ENCODE assay signal across 22 cellular contexts in genomic region chr3:51944541-51945021, GRCh38. TPM values are rescaled to one million over a fixed set of nuclear protein-coding genes. Genes with fewer than 3 reads are reported as not detected.
"Had no signal": no experiment of that assay in that cellular context is flagged by ENCODE, and none has a peak within 500 bp of the region (broad histone marks: within the 10 kb centered on the region; RNA-seq: fewer than 3 reads in every experiment).

No MANE protein-coding gene starts in this region.

- DNase-seq: activated CD4-positive, alpha-beta memory T cell treated with anti-CD3 and anti-CD28 coated beads for 36 hours; activated CD4-positive, alpha-beta T cell treated with anti-CD3 and anti-CD28 coated beads for 1 hour; activated gamma-delta T cell treated with Interleukin-2 at 50 U/mL for 16 hours; activated naive CD8-positive, alpha-beta T cell treated with anti-CD3 and anti-CD28 coated beads for 36 hours; activated T-cell treated with anti-CD3 and anti-CD28 coated beads, Interleukin-2, amount 50 U/mL, for 48 hours; anterior cingulate cortex; cerebellar nuclear complex; dermis blood vessel endothelial cell; endodermal cell; gastrocnemius medialis; left colon; small intestine; stimulated activated CD4-positive, alpha-beta T cell treated with anti-CD3 and anti-CD28 coated beads, Interleukin-4, amount 100 ng/mL, for 4 hours; stimulated activated CD8-positive, alpha-beta memory T cell treated with anti-CD3 and anti-CD28 coated beads, Interleukin-4, amount 100 ng/mL, for 48 hours; stimulated activated naive CD8-positive, alpha-beta T cell treated with anti-CD3 and anti-CD28 coated beads, Interleukin-15, Interleukin-2, amounts not matched to agents 100 U/mL and 50 U/mL, for 24 hours; trophoblast cell had no signal

- H3K9me3 ChIP-seq: gastrocnemius medialis, heart left ventricle, right atrium auricular region had no signal

- H3K9me3 Mint-ChIP-seq: activated CD4-positive, alpha-beta memory T cell treated with anti-CD3 and anti-CD28 coated beads for 36 hours; activated naive CD8-positive, alpha-beta T cell treated with anti-CD3 and anti-CD28 coated beads for 36 hours; endodermal cell had no signal

- H3K36me3 Mint-ChIP-seq: activated CD4-positive, alpha-beta memory T cell treated with anti-CD3 and anti-CD28 coated beads for 36 hours had no signal

- H3K4me3 ChIP-seq: gastrocnemius medialis, heart left ventricle, right atrium auricular region, SK-N-MC had no signal

- ATAC-seq: gastrocnemius medialis; heart left ventricle; left colon; stimulated activated naive CD8-positive, alpha-beta T cell treated with anti-CD3 and anti-CD28 coated beads, Interleukin-15, Interleukin-2, amounts not matched to agents 100 U/mL and 50 U/mL, for 24 hours had no signal

- H3K27ac ChIP-seq: gastrocnemius medialis, heart left ventricle, right atrium auricular region, SK-N-MC, VCaP had no signal

- H3K4me3 Mint-ChIP-seq: activated CD4-positive, alpha-beta memory T cell treated with anti-CD3 and anti-CD28 coated beads for 36 hours; activated naive CD8-positive, alpha-beta T cell treated with anti-CD3 and anti-CD28 coated beads for 36 hours; endodermal cell had no signal

- H3K36me3 ChIP-seq: right atrium auricular region had no signal

- H3K27me3 Mint-ChIP-seq: activated CD4-positive, alpha-beta memory T cell treated with anti-CD3 and anti-CD28 coated beads for 36 hours; activated naive CD8-positive, alpha-beta T cell treated with anti-CD3 and anti-CD28 coated beads for 36 hours had no signal

- H3K27me3 ChIP-seq: gastrocnemius medialis, heart left ventricle, right atrium auricular region had no signal

- H3K27ac Mint-ChIP-seq: activated CD4-positive, alpha-beta memory T cell treated with anti-CD3 and anti-CD28 coated beads for 36 hours; activated naive CD8-positive, alpha-beta T cell treated with anti-CD3 and anti-CD28 coated beads for 36 hours; endodermal cell had no signal

RNA-seq across cellular contexts. Expression of gene GPR62, which starts 10.6 kb away (rescaled TPM):
- total RNA-seq: activated CD4-positive, alpha-beta memory T cell treated with anti-CD3 and anti-CD28 coated beads for 36 hours; activated naive CD8-positive, alpha-beta T cell treated with anti-CD3 and anti-CD28 coated beads for 36 hours; dermis blood vessel endothelial cell; epithelial cell of proximal tubule; left colon; lung microvascular endothelial cell had no signal
